Comparison of ENCODE assay signal across 24 cellular contexts in the genomic region with DNA sequence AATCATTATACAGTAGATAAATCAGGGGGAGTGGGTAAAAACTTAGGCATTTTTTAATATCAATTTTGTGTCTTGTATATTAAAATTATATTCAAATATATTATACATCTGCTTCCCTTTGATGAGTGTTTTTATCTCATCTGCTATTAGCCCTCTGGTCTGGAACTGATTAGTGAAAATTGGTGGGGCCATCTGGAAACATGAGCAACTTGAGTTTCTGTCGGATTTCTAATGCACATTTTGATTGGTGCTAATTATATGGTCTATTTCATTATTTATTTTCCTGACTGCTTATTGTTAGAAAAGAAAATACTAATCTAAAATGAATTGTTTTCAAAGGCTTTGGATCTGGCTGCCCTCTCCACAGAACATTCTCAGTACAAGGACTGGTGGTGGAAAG. TPM values are rescaled to one million over a fixed set of nuclear protein-coding genes. Genes with fewer than 3 reads are reported as not detected.
"Had no signal": no experiment of that assay in that cellular context is flagged by ENCODE, and none has a peak within 500 bp of the region (broad histone marks: within the 10 kb centered on the region; RNA-seq: fewer than 3 reads in every experiment).

No MANE protein-coding gene starts in this region.

- DNase-seq: activated CD4-positive, alpha-beta T cell treated with anti-CD3 and anti-CD28 coated beads for 48 hours; activated CD4-positive, alpha-beta T cell treated with anti-CD3 and anti-CD28 coated beads, Interleukin-2, amount 50 U/mL, for 4 hours; activated CD4-positive, CD25-positive, alpha-beta regulatory T cell treated with anti-CD3 and anti-CD28 coated beads, Interleukin-2, amount 50 U/mL, for 72 hours; activated CD8-positive, alpha-beta memory T cell treated with anti-CD3 and anti-CD28 coated beads, Interleukin-2, amount 50 U/mL, for 48 hours; activated CD8-positive, alpha-beta T cell treated with anti-CD3 and anti-CD28 coated beads, Interleukin-2, amount 10 ng/mL, durations not matched to agents 7 days and 5 days; activated naive CD4-positive, alpha-beta T cell treated with anti-CD3 and anti-CD28 coated beads, Interleukin-2, amount 50 U/mL, for 16 hours; activated naive CD8-positive, alpha-beta T cell treated with anti-CD3 and anti-CD28 coated beads, Interleukin-2, amount 10 ng/mL, durations not matched to agents 7 days and 5 days; activated T-cell treated with anti-CD3 and anti-CD28 coated beads, Interleukin-2, amount 50 U/mL, for 1 hour; adrenal gland; anterior cingulate cortex; Kasumi-1; KBM-7; NCI-H1105 treated with DMSO at 0.1 percent for 48 hours; NCI-H1436 treated with DMSO at 0.1 percent for 48 hours; NCI-H1930; NCI-H2171; NCI-H2227 treated with DMSO at 0.1 percent for 48 hours; NCI-H446 treated with DMSO at 0.1 percent for 48 hours; NCI-H526 treated with DMSO at 0.1 percent for 48 hours; RPMI8226; T-helper 17 cell; T-helper 9 cell had no signal

- H3K9me3 ChIP-seq: adrenal gland had no signal

- H3K27me3 ChIP-seq: adrenal gland had no signal

- ATAC-seq: activated CD8-positive, alpha-beta T cell treated with anti-CD3 and anti-CD28 coated beads, Interleukin-2, amount 10 ng/mL, durations not matched to agents 7 days and 5 days; Right ventricle myocardium inferior; T-helper 17 cell had no signal

- H3K27ac ChIP-seq: adrenal gland had no signal

- H3K4me1 ChIP-seq: adrenal gland had no signal

- H3K4me3 ChIP-seq: adrenal gland had no signal

RNA-seq across cellular contexts. Expression of a gene that starts 59.9 kb away (rescaled TPM):
- total RNA-seq: chondrocyte had no signal
